ENCODE assay signal across 1 cellular context in the genomic region with DNA sequence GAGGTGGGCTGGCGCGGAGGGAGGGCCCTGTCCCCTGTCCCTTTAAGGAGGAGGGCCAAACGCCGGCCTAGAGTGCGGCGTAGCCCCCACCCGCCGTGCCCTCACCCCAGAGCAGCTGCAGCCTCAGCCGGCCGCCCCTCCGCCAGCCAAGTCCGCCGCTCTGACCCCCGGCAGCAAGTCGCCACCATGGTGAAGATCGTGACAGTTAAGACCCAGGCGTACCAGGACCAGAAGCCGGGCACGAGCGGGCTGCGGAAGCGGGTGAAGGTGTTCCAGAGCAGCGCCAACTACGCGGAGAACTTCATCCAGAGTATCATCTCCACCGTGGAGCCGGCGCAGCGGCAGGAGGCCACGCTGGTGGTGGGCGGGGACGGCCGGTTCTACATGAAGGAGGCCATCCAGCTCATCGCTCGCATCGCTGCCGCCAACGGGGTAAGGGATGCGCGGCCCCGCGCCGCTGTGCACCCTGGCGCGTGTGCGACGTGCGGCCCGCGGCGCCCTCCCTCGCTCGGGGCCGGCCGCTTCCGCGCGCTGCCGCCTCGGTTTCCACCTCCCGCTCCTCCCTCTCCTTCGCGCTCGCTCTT.
TF ChIP-seq lines count a peak whose summit lies in the region.

A gene (plus strand): TSS at position 109 of the 584 bp plus-strand sequence. CDS start 78 bp downstream, at position 187.

TF ChIP-seq in HepG2, 621 proteins besides CTCF, POLR2A, EP300 and RAD21 (continued from another document and continues in another):
- TF ChIP-seq, protein P1, sequence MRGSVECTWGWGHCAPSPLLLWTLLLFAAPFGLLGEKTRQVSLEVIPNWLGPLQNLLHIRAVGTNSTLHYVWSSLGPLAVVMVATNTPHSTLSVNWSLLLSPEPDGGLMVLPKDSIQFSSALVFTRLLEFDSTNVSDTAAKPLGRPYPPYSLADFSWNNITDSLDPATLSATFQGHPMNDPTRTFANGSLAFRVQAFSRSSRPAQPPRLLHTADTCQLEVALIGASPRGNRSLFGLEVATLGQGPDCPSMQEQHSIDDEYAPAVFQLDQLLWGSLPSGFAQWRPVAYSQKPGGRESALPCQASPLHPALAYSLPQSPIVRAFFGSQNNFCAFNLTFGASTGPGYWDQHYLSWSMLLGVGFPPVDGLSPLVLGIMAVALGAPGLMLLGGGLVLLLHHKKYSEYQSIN (CRISPR knock-in tag; IDR thresholded peaks at IDR 0.05; ENCODE audit: borderline replicate concordance): 0 out of 2 replicates have a peak, but pooled peaks have one; percentile 17
- TF ChIP-seq MAFK (conservative IDR thresholded peaks at IDR 0.05 in 1 of 2, IDR thresholded peaks at IDR 0.05 in 1 of 2; ENCODE audit: low read length in 2 of 2): no peak
- TF ChIP-seq, protein P2, sequence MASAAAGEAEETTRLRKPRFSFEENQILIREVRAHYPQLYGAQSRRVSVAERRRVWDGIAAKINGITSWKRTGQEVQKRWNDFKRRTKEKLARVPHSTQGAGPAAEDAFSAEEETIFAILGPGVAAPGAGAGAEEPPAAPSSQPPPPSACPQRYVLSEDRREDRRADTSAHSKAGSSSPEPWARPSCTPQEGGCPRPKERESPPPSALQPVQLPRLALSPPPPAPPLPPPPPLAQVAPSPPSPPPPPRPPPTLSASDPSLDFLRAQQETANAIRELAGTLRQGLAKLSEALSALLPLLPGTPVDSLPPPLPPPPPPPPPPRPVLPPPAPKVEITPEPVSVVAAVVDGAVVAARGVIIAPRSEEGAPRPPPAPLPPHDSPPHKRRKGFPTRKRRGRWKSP (CRISPR knock-in tag; IDR thresholded peaks at IDR 0.05): peak; percentile 81; the same call in 1 of the 2 replicates
- TF ChIP-seq, protein P3, sequence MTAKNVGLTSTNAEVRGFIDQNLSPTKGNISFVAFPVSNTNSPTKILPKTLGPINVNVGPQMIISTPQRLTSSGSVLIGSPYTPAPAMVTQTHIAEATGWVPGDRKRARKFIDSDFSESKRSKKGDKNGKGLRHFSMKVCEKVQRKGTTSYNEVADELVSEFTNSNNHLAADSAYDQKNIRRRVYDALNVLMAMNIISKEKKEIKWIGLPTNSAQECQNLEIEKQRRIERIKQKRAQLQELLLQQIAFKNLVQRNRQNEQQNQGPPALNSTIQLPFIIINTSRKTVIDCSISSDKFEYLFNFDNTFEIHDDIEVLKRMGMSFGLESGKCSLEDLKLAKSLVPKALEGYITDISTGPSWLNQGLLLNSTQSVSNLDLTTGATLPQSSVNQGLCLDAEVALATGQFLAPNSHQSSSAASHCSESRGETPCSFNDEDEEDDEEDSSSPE (CRISPR knock-in tag; IDR thresholded peaks at IDR 0.05): peak; percentile 32; the same call in 1 of the 2 replicates
- no peak; the same call in 1 of the 2 replicates for TF ChIP-seq RELA (CRISPR knock-in tag; IDR thresholded peaks at IDR 0.05)
- no peak for TF ChIP-seq NFIC (IDR thresholded peaks at IDR 0.05; ENCODE audit: low read length)
- TF ChIP-seq, protein P4, sequence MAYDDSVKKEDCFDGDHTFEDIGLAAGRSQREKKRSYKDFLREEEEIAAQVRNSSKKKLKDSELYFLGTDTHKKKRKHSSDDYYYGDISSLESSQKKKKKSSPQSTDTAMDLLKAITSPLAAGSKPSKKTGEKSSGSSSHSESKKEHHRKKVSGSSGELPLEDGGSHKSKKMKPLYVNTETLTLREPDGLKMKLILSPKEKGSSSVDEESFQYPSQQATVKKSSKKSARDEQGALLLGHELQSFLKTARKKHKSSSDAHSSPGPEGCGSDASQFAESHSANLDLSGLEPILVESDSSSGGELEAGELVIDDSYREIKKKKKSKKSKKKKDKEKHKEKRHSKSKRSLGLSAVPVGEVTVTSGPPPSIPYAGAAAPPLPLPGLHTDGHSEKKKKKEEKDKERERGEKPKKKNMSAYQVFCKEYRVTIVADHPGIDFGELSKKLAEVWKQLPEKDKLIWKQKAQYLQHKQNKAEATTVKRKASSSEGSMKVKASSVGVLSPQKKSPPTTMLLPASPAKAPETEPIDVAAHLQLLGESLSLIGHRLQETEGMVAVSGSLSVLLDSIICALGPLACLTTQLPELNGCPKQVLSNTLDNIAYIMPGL (CRISPR knock-in tag; IDR thresholded peaks at IDR 0.05; ENCODE audit: borderline replicate concordance in 1 of 2, low read depth in 1 of 2): peak in 1 of 2 experiments; percentile 67; a peak in 2 of 4 replicates
- peak; percentile 99 for TF ChIP-seq ZNF746 (CRISPR knock-in tag; IDR thresholded peaks at IDR 0.05)
- TF ChIP-seq, protein P5, sequence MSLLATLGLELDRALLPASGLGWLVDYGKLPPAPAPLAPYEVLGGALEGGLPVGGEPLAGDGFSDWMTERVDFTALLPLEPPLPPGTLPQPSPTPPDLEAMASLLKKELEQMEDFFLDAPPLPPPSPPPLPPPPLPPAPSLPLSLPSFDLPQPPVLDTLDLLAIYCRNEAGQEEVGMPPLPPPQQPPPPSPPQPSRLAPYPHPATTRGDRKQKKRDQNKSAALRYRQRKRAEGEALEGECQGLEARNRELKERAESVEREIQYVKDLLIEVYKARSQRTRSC (CRISPR knock-in tag; IDR thresholded peaks at IDR 0.05; ENCODE audit: low read depth): no peak
- TF ChIP-seq ZNF773 (CRISPR knock-in tag; IDR thresholded peaks at IDR 0.05; ENCODE audit: borderline replicate concordance): no peak
- TF ChIP-seq, protein P6, sequence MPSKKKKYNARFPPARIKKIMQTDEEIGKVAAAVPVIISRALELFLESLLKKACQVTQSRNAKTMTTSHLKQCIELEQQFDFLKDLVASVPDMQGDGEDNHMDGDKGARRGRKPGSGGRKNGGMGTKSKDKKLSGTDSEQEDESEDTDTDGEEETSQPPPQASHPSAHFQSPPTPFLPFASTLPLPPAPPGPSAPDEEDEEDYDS (CRISPR knock-in tag; IDR thresholded peaks at IDR 0.05): peak; percentile 86
- no peak for TF ChIP-seq SOX5 (CRISPR knock-in tag; IDR thresholded peaks at IDR 0.05; ENCODE audit: borderline replicate concordance)
- no peak for TF ChIP-seq SMARCC2 (IDR thresholded peaks at IDR 0.05)
- TF ChIP-seq FOXO1 (CRISPR knock-in tag; IDR thresholded peaks at IDR 0.05): peak; percentile 5; the same call in 1 of the 2 replicates
- no peak for TF ChIP-seq HCFC1 (IDR thresholded peaks at IDR 0.05; ENCODE audit: low read depth, low read length)
- TF ChIP-seq, protein P7, sequence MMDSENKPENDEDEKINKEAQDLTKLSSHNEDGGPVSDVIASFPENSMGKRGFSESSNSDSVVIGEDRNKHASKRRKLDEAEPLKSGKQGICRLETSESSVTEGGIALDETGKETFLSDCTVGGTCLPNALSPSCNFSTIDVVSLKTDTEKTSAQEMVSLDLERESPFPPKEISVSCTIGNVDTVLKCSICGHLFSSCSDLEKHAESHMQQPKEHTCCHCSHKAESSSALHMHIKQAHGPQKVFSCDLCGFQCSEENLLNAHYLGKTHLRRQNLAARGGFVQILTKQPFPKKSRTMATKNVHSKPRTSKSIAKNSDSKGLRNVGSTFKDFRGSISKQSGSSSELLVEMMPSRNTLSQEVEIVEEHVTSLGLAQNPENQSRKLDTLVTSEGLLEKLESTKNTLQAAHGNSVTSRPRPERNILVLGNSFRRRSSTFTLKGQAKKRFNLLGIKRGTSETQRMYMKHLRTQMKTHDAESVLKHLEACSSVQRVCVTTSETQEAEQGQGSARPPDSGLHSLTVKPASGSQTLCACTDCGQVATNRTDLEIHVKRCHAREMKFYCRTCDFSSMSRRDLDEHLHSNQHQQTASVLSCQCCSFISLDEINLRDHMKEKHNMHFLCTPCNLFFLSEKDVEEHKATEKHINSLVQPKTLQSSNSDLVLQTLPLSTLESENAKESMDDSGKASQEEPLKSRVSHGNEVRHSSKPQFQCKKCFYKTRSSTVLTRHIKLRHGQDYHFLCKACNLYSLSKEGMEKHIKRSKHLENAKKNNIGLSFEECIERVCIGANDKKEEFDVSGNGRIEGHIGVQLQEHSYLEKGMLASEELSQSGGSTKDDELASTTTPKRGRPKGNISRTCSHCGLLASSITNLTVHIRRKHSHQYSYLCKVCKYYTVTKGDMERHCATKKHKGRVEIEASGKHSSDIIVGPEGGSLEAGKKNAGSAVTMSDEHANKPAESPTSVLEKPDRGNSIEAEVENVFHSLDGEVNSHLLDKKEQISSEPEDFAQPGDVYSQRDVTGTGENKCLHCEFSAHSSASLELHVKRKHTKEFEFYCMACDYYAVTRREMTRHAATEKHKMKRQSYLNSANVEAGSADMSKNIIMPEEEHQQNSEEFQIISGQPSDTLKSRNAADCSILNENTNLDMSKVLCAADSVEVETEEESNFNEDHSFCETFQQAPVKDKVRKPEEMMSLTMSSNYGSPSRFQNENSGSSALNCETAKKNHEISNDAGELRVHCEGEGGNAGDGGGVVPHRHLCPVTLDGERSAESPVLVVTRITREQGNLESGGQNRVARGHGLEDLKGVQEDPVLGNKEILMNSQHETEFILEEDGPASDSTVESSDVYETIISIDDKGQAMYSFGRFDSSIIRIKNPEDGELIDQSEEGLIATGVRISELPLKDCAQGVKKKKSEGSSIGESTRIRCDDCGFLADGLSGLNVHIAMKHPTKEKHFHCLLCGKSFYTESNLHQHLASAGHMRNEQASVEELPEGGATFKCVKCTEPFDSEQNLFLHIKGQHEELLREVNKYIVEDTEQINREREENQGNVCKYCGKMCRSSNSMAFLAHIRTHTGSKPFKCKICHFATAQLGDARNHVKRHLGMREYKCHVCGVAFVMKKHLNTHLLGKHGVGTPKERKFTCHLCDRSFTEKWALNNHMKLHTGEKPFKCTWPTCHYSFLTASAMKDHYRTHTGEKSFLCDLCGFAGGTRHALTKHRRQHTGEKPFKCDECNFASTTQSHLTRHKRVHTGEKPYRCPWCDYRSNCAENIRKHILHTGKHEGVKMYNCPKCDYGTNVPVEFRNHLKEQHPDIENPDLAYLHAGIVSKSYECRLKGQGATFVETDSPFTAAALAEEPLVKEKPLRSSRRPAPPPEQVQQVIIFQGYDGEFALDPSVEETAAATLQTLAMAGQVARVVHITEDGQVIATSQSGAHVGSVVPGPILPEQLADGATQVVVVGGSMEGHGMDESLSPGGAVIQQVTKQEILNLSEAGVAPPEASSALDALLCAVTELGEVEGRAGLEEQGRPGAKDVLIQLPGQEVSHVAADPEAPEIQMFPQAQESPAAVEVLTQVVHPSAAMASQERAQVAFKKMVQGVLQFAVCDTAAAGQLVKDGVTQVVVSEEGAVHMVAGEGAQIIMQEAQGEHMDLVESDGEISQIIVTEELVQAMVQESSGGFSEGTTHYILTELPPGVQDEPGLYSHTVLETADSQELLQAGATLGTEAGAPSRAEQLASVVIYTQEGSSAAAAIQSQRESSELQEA (CRISPR knock-in tag; IDR thresholded peaks at IDR 0.05; ENCODE audit: not compliant biosample characterization): peak; percentile 70
- no peak for TF ChIP-seq NPAS2 (CRISPR knock-in tag; IDR thresholded peaks at IDR 0.05; ENCODE audit: borderline replicate concordance)
- no peak for TF ChIP-seq ZSCAN22 (CRISPR knock-in tag; IDR thresholded peaks at IDR 0.05)
- TF ChIP-seq HOXA7 (CRISPR knock-in tag; IDR thresholded peaks at IDR 0.05): no peak
- TF ChIP-seq ARID2 (CRISPR knock-in tag; IDR thresholded peaks at IDR 0.05; ENCODE audit: borderline replicate concordance): 0 out of 2 replicates have a peak, but pooled peaks have one; percentile 62
- peak; percentile 57 for TF ChIP-seq ZNF883 (CRISPR knock-in tag; IDR thresholded peaks at IDR 0.05; ENCODE audit: not compliant biosample characterization)
- TF ChIP-seq ZFP36L2 (CRISPR knock-in tag; IDR thresholded peaks at IDR 0.05): no peak
- TF ChIP-seq PCBP1 (IDR thresholded peaks at IDR 0.05; ENCODE audit: borderline replicate concordance, low read depth, low read length): no peak
- TF ChIP-seq, protein P8, sequence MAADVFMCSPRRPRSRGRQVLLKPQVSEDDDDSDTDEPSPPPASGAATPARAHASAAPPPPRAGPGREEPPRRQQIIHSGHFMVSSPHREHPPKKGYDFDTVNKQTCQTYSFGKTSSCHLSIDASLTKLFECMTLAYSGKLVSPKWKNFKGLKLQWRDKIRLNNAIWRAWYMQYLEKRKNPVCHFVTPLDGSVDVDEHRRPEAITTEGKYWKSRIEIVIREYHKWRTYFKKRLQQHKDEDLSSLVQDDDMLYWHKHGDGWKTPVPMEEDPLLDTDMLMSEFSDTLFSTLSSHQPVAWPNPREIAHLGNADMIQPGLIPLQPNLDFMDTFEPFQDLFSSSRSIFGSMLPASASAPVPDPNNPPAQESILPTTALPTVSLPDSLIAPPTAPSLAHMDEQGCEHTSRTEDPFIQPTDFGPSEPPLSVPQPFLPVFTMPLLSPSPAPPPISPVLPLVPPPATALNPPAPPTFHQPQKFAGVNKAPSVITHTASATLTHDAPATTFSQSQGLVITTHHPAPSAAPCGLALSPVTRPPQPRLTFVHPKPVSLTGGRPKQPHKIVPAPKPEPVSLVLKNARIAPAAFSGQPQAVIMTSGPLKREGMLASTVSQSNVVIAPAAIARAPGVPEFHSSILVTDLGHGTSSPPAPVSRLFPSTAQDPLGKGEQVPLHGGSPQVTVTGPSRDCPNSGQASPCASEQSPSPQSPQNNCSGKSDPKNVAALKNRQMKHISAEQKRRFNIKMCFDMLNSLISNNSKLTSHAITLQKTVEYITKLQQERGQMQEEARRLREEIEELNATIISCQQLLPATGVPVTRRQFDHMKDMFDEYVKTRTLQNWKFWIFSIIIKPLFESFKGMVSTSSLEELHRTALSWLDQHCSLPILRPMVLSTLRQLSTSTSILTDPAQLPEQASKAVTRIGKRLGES (CRISPR knock-in tag; IDR thresholded peaks at IDR 0.05; ENCODE audit: borderline replicate concordance): no peak
- TF ChIP-seq, protein P9, sequence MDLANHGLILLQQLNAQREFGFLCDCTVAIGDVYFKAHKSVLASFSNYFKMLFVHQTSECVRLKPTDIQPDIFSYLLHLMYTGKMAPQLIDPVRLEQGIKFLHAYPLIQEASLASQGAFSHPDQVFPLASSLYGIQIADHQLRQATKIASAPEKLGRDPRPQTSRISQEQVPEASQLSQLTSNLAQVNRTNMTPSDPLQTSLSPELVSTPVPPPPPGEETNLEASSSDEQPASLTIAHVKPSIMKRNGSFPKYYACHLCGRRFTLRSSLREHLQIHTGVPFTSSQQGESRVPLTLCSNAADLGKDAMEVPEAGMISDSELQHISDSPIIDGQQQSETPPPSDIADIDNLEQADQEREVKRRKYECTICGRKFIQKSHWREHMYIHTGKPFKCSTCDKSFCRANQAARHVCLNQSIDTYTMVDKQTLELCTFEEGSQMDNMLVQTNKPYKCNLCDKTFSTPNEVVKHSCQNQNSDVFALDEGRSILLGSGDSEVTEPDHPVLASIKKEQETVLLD (CRISPR knock-in tag; IDR thresholded peaks at IDR 0.05; ENCODE audit: low read depth): peak; percentile 64; the same call in 1 of the 2 replicates
